26 cellular contexts compared by ENCODE assay signal in the genomic region with DNA sequence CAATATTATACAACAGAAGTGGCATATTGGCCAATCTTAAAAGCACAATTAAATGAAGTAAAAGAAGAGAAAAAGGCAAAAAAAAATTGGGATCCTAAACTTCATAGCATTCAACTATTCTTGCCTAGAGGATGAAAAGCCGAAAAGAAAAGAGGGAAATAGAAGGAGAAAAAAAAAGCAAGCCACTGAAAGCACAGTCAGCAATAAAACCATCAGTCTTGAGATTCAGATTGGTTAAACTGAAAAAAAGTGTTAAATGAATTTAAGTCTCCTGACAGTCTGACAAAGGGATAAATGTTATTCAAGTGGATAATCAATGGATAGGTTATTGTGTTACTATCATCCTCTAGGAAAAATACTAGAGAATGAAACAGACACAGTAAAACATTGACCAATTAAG. TPM values are rescaled to one million over a fixed set of nuclear protein-coding genes. Genes with fewer than 3 reads are reported as not detected.
DNase-seq lines count a peak whose midpoint lies in the region; ATAC-seq, FAIRE-seq and TF ChIP-seq lines count a peak whose summit lies in the region.
"Had no signal": no experiment of that assay in that cellular context is flagged by ENCODE, and none has a peak within 500 bp of the region (broad histone marks: within the 10 kb centered on the region; RNA-seq: fewer than 3 reads in every experiment).

No MANE protein-coding gene starts in this region.

- H2BK120ac ChIP-seq in IMR-90 (ENCODE audit: low read depth, low read length), result no peak overlapping the region
- no peak overlapping the region for H2BK120ac ChIP-seq in H1 (replicated peaks; ENCODE audit: low read depth, low read length)

- H3K9me3 ChIP-seq in A549 (no peaks in the 10 kb centered on the region), IMR-90 (ENCODE audit: control insufficient read depth, insufficient read depth, low read length) (no peaks in the 10 kb centered on the region; the same call in 1 of the 2 replicates), GM12878 (replicated peaks; ENCODE audit: control insufficient read depth, insufficient read depth, low read length) (no peaks in the 10 kb centered on the region; the same call in 2 of the 3 replicates), H1 (ENCODE audit: insufficient read depth in 2 of 2, low read depth in 1 of 2, low read length in 1 of 2) (no peaks in the 10 kb centered on the region), pancreas (no peaks in the 10 kb centered on the region)

- no peak overlapping the region for H3K4me3 ChIP-seq in A549
- H3K4me3 ChIP-seq in IMR-90 (ENCODE audit: insufficient read depth, low read depth, low read length), result no peak overlapping the region
- no peak overlapping the region for H3K4me3 ChIP-seq in GM12878
- no peak overlapping the region for H3K4me3 ChIP-seq in H1 (ENCODE audit: extremely low read depth in 1 of 4, insufficient read depth in 2 of 4, low read depth in 3 of 4, low read length in 4 of 4)
- H3K4me3 ChIP-seq in pancreas, result no peak overlapping the region
- H3K4me3 ChIP-seq: BLaER1 treated with 17β-estradiol and CSF1 and Interleukin-3, amounts not matched to agents 10 nM and 100 nM had no signal

- POLR2A ChIA-PET in A549 (lab: Yijun Ruan, JAX), result no interaction called here
- POLR2A ChIA-PET in IMR-90 (lab: Charles Lee; ENCODE audit: unreplicated experiment), result no interaction called here
- POLR2A ChIA-PET in GM12878 (lab: Charles Lee), result no interaction called here
- POLR2A ChIA-PET in H1 (lab: Charles Lee; ENCODE audit: partially characterized antibody), result no interaction called here

- H4K5ac ChIP-seq in IMR-90 (ENCODE audit: low read depth, low read length), result no peak overlapping the region
- no peak overlapping the region for H4K5ac ChIP-seq in H1 (ENCODE audit: insufficient read length, low read depth, low read length)

- H3K79me2 ChIP-seq in GM12878 (ENCODE audit: control insufficient read depth, insufficient read depth, low read length), result no peaks in the 10 kb centered on the region
- H3K79me2 ChIP-seq in H1 (ENCODE audit: control insufficient read depth in 1 of 2, insufficient read depth in 2 of 2, low read length in 2 of 2), result no peaks in the 10 kb centered on the region

- no peak overlapping the region for H2AK9ac ChIP-seq in IMR-90 (replicated peaks; ENCODE audit: low read depth, low read length, poor library complexity)

- H3K9me1 ChIP-seq in IMR-90 (ENCODE audit: insufficient read depth, low read length), result no peaks in the 10 kb centered on the region

- no peak overlapping the region for H4K8ac ChIP-seq in IMR-90 (ENCODE audit: low read depth in 2 of 2, low read length in 2 of 2)
- no peak overlapping the region for H4K8ac ChIP-seq in H1 (ENCODE audit: extremely low read depth, insufficient read depth, low read length)

- intact Hi-C loops in IMR-90 (cut with micrococcal nuclease), result no loop called here
- intact Hi-C loops in GM12878 (cut with micrococcal nuclease; ENCODE audit: unreplicated experiment), result no loop called here
- intact Hi-C loops in pancreas (cut with DNase I), result no loop called here

- H3K56ac ChIP-seq in IMR-90 (ENCODE audit: extremely low read depth, insufficient read depth, low read length), result no peak overlapping the region
- H3K56ac ChIP-seq in H1 (replicated peaks; ENCODE audit: insufficient read length, low read depth, low read length), result no peak overlapping the region

- no peak overlapping the region for H3K4me3 Mint-ChIP-seq in stimulated activated effector memory CD8-positive, alpha-beta T cell treated with anti-CD3 and anti-CD28 coated beads, Interleukin-12 subunit alpha, Interleukin-12 subunit beta, amount 100 ng/mL, for 72 hours
- H3K4me3 Mint-ChIP-seq in endothelial cell (ENCODE audit: unreplicated experiment), result no peak overlapping the region
- H3K4me3 Mint-ChIP-seq: B cell; CD4-positive, alpha-beta T cell; CD8-positive, alpha-beta T cell had no signal

- no peaks in the 10 kb centered on the region for H3K4me1 ChIP-seq in A549
- H3K4me1 ChIP-seq in IMR-90 (ENCODE audit: control insufficient read depth, insufficient read depth, low read length), result peaks cover 3% of the 10 kb centered on the region; the same call in 1 of the 2 replicates
- no peaks in the 10 kb centered on the region for H3K4me1 ChIP-seq in GM12878 (ENCODE audit: control insufficient read depth, insufficient read depth, low read length)
- H3K4me1 ChIP-seq in H1 (replicated peaks in 1 of 4; ENCODE audit: control insufficient read depth in 3 of 4, insufficient read depth in 4 of 4, low read length in 3 of 4), result no peaks in the 10 kb centered on the region
- no peaks in the 10 kb centered on the region for H3K4me1 ChIP-seq in pancreas

- FAIRE-seq in A549 (lab: Jason Lieb, UNC) (no peak), GM12878 (lab: Jason Lieb, UNC) (peak; percentile 84), H1 (lab: Jason Lieb, UNC) (no peak), pancreas (lab: Jason Lieb, UNC) (no peak)
- FAIRE-seq: A204.1, GM12891, GM19239 had no signal

- TF ChIP-seq RAD21 in A549 (conservative IDR thresholded peaks at IDR 0.05 in 1 of 2, IDR thresholded peaks at IDR 0.05 in 1 of 2) (no peak), IMR-90 (IDR thresholded peaks at IDR 0.05; ENCODE audit: low read length) (no peak), GM12878 (IDR thresholded peaks at IDR 0.05; ENCODE audit: insufficient read depth, low read depth, low read length) (no peak), H1 (IDR thresholded peaks at IDR 0.05 in 1 of 2, conservative IDR thresholded peaks at IDR 0.05 in 1 of 2; ENCODE audit: low read depth in 2 of 2, low read length in 2 of 2) (no peak)

- no peaks in the 10 kb centered on the region for H3K27me3 Mint-ChIP-seq in endothelial cell (ENCODE audit: unreplicated experiment)
- H3K27me3 Mint-ChIP-seq: B cell had no signal

- no peaks in the 10 kb centered on the region for H3K36me3 Mint-ChIP-seq in stimulated activated effector memory CD8-positive, alpha-beta T cell treated with anti-CD3 and anti-CD28 coated beads, Interleukin-12 subunit alpha, Interleukin-12 subunit beta, amount 100 ng/mL, for 72 hours
- no peaks in the 10 kb centered on the region for H3K36me3 Mint-ChIP-seq in endothelial cell (ENCODE audit: low read depth, unreplicated experiment)
- H3K36me3 Mint-ChIP-seq: CD8-positive, alpha-beta T cell had no signal

- H2AFZ ChIP-seq in IMR-90 (replicated peaks; ENCODE audit: low read length, poor library complexity), result no peak overlapping the region
- no peak overlapping the region for H2AFZ ChIP-seq in GM12878 (ENCODE audit: control insufficient read depth, low read depth, low read length)
- H2AFZ ChIP-seq in H1 (ENCODE audit: low read length), result no peak overlapping the region

- no peaks in the 10 kb centered on the region for H3K36me3 ChIP-seq in IMR-90 (ENCODE audit: control insufficient read depth, insufficient read depth, low read length)
- no peaks in the 10 kb centered on the region for H3K36me3 ChIP-seq in GM12878 (ENCODE audit: control insufficient read depth in 2 of 2, insufficient read depth in 2 of 2, low read length in 1 of 2)
- H3K36me3 ChIP-seq in H1 (ENCODE audit: control insufficient read depth in 2 of 4, insufficient read depth in 4 of 4, low read length in 3 of 4), result no peaks in the 10 kb centered on the region
- H3K36me3 ChIP-seq in pancreas, result no peaks in the 10 kb centered on the region
- H3K36me3 ChIP-seq: BLaER1 treated with 17β-estradiol and CSF1 and Interleukin-3, amounts not matched to agents 10 nM and 100 nM had no signal

- TF ChIP-seq EP300 in A549 (IDR thresholded peaks at IDR 0.05) (no peak), GM12878 (IDR thresholded peaks at IDR 0.05; ENCODE audit: borderline replicate concordance in 1 of 2, control insufficient read depth in 1 of 2, low read depth in 2 of 2, low read length in 2 of 2) (no peak), H1 (IDR thresholded peaks at IDR 0.05; ENCODE audit: borderline replicate concordance in 1 of 2, low read depth in 2 of 2, low read length in 2 of 2) (no peak)

- no peak overlapping the region for H2AK5ac ChIP-seq in IMR-90 (ENCODE audit: low read depth, low read length)
- H2AK5ac ChIP-seq in H1 (ENCODE audit: low read depth, low read length), result no peak overlapping the region

- H3K9ac ChIP-seq in IMR-90 (ENCODE audit: low read depth, low read length) (no peak overlapping the region), GM12878 (ENCODE audit: control insufficient read depth, insufficient read depth, low read length) (no peak overlapping the region), H1 (replicated peaks in 1 of 4; ENCODE audit: extremely low read depth in 1 of 4, low read depth in 3 of 4, low read length in 3 of 4) (no peak overlapping the region)
- H3K9ac ChIP-seq: BLaER1 treated with 17β-estradiol and CSF1 and Interleukin-3, amounts not matched to agents 10 nM and 100 nM had no signal

- DNase-seq in A549 (ENCODE audit: low read depth in 1 of 2, low spot score in 1 of 2), result no peak
- DNase-seq in IMR-90, result no peak
- DNase-seq in GM12878 (ENCODE audit: low read depth, low spot score), result no peak
- DNase-seq in H1 (ENCODE audit: low read depth in 1 of 2, low spot score in 2 of 2), result no peak
- DNase-seq in stimulated activated effector memory CD8-positive, alpha-beta T cell treated with anti-CD3 and anti-CD28 coated beads, Interleukin-12 subunit alpha, Interleukin-12 subunit beta, amount 100 ng/mL, for 72 hours (ENCODE audit: low spot score in 2 of 2), result no peak
- no peak for DNase-seq in endothelial cell (ENCODE audit: low spot score)
- no peak for DNase-seq in pancreas
- DNase-seq: 8988T; AML-193; CD4-positive, alpha-beta T cell; CD8-positive, alpha-beta T cell; COR-L47; DMS 273 treated with DMSO at 0.1 percent for 48 hours; DMS153; DMS53; DMS79; DND-41; EL; GDM1 had no signal

- no peak overlapping the region for H2BK12ac ChIP-seq in H1 (ENCODE audit: low read depth, low read length)

- H3K4me1 Mint-ChIP-seq in stimulated activated effector memory CD8-positive, alpha-beta T cell treated with anti-CD3 and anti-CD28 coated beads, Interleukin-12 subunit alpha, Interleukin-12 subunit beta, amount 100 ng/mL, for 72 hours, result no peaks in the 10 kb centered on the region
- H3K4me1 Mint-ChIP-seq in endothelial cell (ENCODE audit: unreplicated experiment), result no peaks in the 10 kb centered on the region

- no peaks in the 10 kb centered on the region for H3K27me3 ChIP-seq in IMR-90 (ENCODE audit: control insufficient read depth, insufficient read depth, low read length)
- no peaks in the 10 kb centered on the region; a peak in 1 of 4 replicates for H3K27me3 ChIP-seq in GM12878 (replicated peaks in 1 of 2; ENCODE audit: control insufficient read depth in 2 of 2, insufficient read depth in 2 of 2, low read length in 1 of 2)
- H3K27me3 ChIP-seq in H1 (replicated peaks in 1 of 4; ENCODE audit: control insufficient read depth in 3 of 4, extremely low read depth in 1 of 4, insufficient read depth in 3 of 4, low read length in 3 of 4), result no peaks in the 10 kb centered on the region
- H3K27me3 ChIP-seq in pancreas, result no peaks in the 10 kb centered on the region
- H3K27me3 ChIP-seq: BLaER1 treated with 17β-estradiol and CSF1 and Interleukin-3, amounts not matched to agents 10 nM and 100 nM had no signal

- H2BK5ac ChIP-seq in IMR-90 (ENCODE audit: low read depth, low read length, poor library complexity, severe bottlenecking) (no peak overlapping the region), H1 (ENCODE audit: low read depth, low read length) (no peak overlapping the region)

- H4K20me1 ChIP-seq in IMR-90 (ENCODE audit: insufficient read depth, low read length) (no peaks in the 10 kb centered on the region), GM12878 (ENCODE audit: control insufficient read depth, insufficient read depth) (no peaks in the 10 kb centered on the region), H1 (replicated peaks in 1 of 2; ENCODE audit: control insufficient read depth in 1 of 2, insufficient read depth in 2 of 2, low read length in 2 of 2) (no peaks in the 10 kb centered on the region)
- H4K20me1 ChIP-seq: BLaER1 treated with 17β-estradiol and CSF1 and Interleukin-3, amounts not matched to agents 10 nM and 100 nM had no signal

- H3K23ac ChIP-seq in IMR-90 (ENCODE audit: low read depth, low read length) (no peak overlapping the region), H1 (ENCODE audit: insufficient read length) (no peak overlapping the region)

- H4K91ac ChIP-seq in IMR-90 (ENCODE audit: insufficient read depth, low read depth, low read length) (no peak overlapping the region), H1 (replicated peaks; ENCODE audit: insufficient read length, low read length) (no peak overlapping the region)

- H3K14ac ChIP-seq in IMR-90 (replicated peaks; ENCODE audit: low read depth, low read length) (no peak overlapping the region), H1 (ENCODE audit: insufficient read length) (no peak overlapping the region)

- H2BK20ac ChIP-seq in IMR-90 (ENCODE audit: low read depth, low read length) (no peak overlapping the region), H1 (ENCODE audit: low read length) (no peak overlapping the region)

- ATAC-seq in A549 (no peak), IMR-90 (ENCODE audit: low read depth) (no peak), GM12878 (no peak), pancreas (no peak)
- ATAC-seq in stimulated activated effector memory CD8-positive, alpha-beta T cell treated with anti-CD3 and anti-CD28 coated beads, Interleukin-12 subunit alpha, Interleukin-12 subunit beta, amount 100 ng/mL, for 72 hours, result no peak
- ATAC-seq: CD8-positive, alpha-beta T cell had no signal

- SMC1A ChIA-PET in GM12878 (lab: Charles Lee; ENCODE audit: uncharacterized antibody, unreplicated experiment), result no interaction called here

- H3K79me1 ChIP-seq in IMR-90 (ENCODE audit: low read depth in 1 of 2, low read length in 2 of 2), result no peaks in the 10 kb centered on the region
- H3K79me1 ChIP-seq in H1 (ENCODE audit: low read depth, low read length), result no peaks in the 10 kb centered on the region

- BruUV-seq in IMR-90 (replicated peaks; lab: Mats Ljungman, UMichigan) (no TSS peak), GM12878 (replicated peaks; lab: Mats Ljungman, UMichigan) (no TSS peak)

- in situ Hi-C loops in IMR-90 (cut with MboI; ENCODE audit: low sequenced_read_pairs) (no loop called here), GM12878 (cut with MboI) (no loop called here)

- H3K27ac ChIP-seq in A549, result no peak overlapping the region
- no peak overlapping the region for H3K27ac ChIP-seq in IMR-90 (ENCODE audit: insufficient read depth, low read length)
- H3K27ac ChIP-seq in GM12878 (ENCODE audit: control insufficient read depth, insufficient read depth), result no peak overlapping the region
- no peak overlapping the region for H3K27ac ChIP-seq in H1 (ENCODE audit: low read depth, low read length)
- no peak overlapping the region for H3K27ac ChIP-seq in pancreas
- H3K27ac ChIP-seq: BLaER1 treated with 17β-estradiol and CSF1 and Interleukin-3, amounts not matched to agents 10 nM and 100 nM; C4-2B had no signal

- CTCF ChIA-PET in A549 (lab: Yijun Ruan, JAX) (no interaction called here), IMR-90 (lab: Yijun Ruan, JAX) (no interaction called here), GM12878 (lab: Yijun Ruan, JAX) (interaction anchor here (1.7 kb wide), 1 partner anchor 11 kb away, joined by 9 read pairs; no protein-coding TSS in a partner anchor), H1 (lab: Charles Lee; ENCODE audit: partially characterized antibody) (interaction anchor here (1.2 kb wide), 1 partner anchor 11 kb away, joined by 4 read pairs; no protein-coding TSS in a partner anchor)

- H3K4ac ChIP-seq in IMR-90 (ENCODE audit: low read depth, low read length) (no peak overlapping the region; the same call in 1 of the 2 replicates), H1 (replicated peaks; ENCODE audit: insufficient read length, low read depth, low read length) (no peak overlapping the region)

- no peak overlapping the region for H2BK15ac ChIP-seq in IMR-90 (ENCODE audit: low read depth, low read length)
- H2BK15ac ChIP-seq in H1 (ENCODE audit: low read length), result no peak overlapping the region

- no peak overlapping the region for H3K27ac Mint-ChIP-seq in stimulated activated effector memory CD8-positive, alpha-beta T cell treated with anti-CD3 and anti-CD28 coated beads, Interleukin-12 subunit alpha, Interleukin-12 subunit beta, amount 100 ng/mL, for 72 hours
- H3K27ac Mint-ChIP-seq in endothelial cell (ENCODE audit: unreplicated experiment), result no peak overlapping the region
- H3K27ac Mint-ChIP-seq: B cell; CD4-positive, alpha-beta T cell; CD8-positive, alpha-beta T cell had no signal

- no peak for TF ChIP-seq CTCF in A549 (IDR thresholded peaks at IDR 0.05)
- no peak for TF ChIP-seq CTCF in IMR-90 (conservative IDR thresholded peaks at IDR 0.05; ENCODE audit: low read depth, low read length)
- TF ChIP-seq CTCF in GM12878 (IDR thresholded peaks at IDR 0.05 in 2 of 3, conservative IDR thresholded peaks at IDR 0.05 in 1 of 3; ENCODE audit: control insufficient read depth in 2 of 3, extremely low read depth in 1 of 3, insufficient read depth in 1 of 3, low read depth in 3 of 3, low read length in 3 of 3), result no peak
- TF ChIP-seq CTCF in H1 (IDR thresholded peaks at IDR 0.05; ENCODE audit: control extremely low read depth in 1 of 3, insufficient read depth in 1 of 3, low read depth in 1 of 3, low read length in 3 of 3), result no peak
- TF ChIP-seq CTCF in endothelial cell (IDR thresholded peaks at IDR 0.05; ENCODE audit: unreplicated experiment), result no peak
- no peak for TF ChIP-seq CTCF in pancreas (IDR thresholded peaks at IDR 0.05)

- TF ChIP-seq POLR2A in A549 (IDR thresholded peaks at IDR 0.05; ENCODE audit: low read length) (no peak), IMR-90 (IDR thresholded peaks at IDR 0.05; ENCODE audit: low read depth, low read length) (no peak), GM12878 (IDR thresholded peaks at IDR 0.05; ENCODE audit: low read depth, low read length) (no peak), H1 (IDR thresholded peaks at IDR 0.05; ENCODE audit: control extremely low read depth in 1 of 2, low read depth in 2 of 2, low read length in 2 of 2) (no peak)

- RAD21 ChIA-PET in GM12878 (lab: Charles Lee; ENCODE audit: unreplicated experiment), result no interaction called here

- peaks cover 3% of the 10 kb centered on the region for H3K9me3 Mint-ChIP-seq in stimulated activated effector memory CD8-positive, alpha-beta T cell treated with anti-CD3 and anti-CD28 coated beads, Interleukin-12 subunit alpha, Interleukin-12 subunit beta, amount 100 ng/mL, for 72 hours
- H3K9me3 Mint-ChIP-seq in endothelial cell (ENCODE audit: unreplicated experiment), result no peaks in the 10 kb centered on the region
- H3K9me3 Mint-ChIP-seq: CD4-positive, alpha-beta T cell; CD8-positive, alpha-beta T cell had no signal

- H3K18ac ChIP-seq in IMR-90 (ENCODE audit: low read depth, low read length) (no peak overlapping the region), H1 (ENCODE audit: extremely low read depth, low read length) (no peak overlapping the region)

- dilution Hi-C loops in IMR-90 (cut with HindIII; ENCODE audit: low sequenced_read_pairs, unreplicated experiment), result no loop called here

- peaks cover 3% of the 10 kb centered on the region; the same call in 1 of the 2 replicates for H3K23me2 ChIP-seq in H1 (ENCODE audit: low read depth, low read length)

- 51% methylated on average over 1 of the region's 1 CpG for WGBS in A549 (ENCODE audit: missing lambda C conversion rate)
- no CpG with 5 or more reads among the region's 1 CpG for WGBS in IMR-90 (ENCODE audit: extremely low coverage in 2 of 2, insufficient read length in 1 of 2), 2 experiments
- 43% methylated on average over 1 of the region's 1 CpG for WGBS in GM12878 (ENCODE audit: insufficient coverage, insufficient replicate concordance, low lambda C conversion rate, missing lambda C conversion rate)
- 90% methylated on average over 1 of the region's 1 CpG; no CpG with 5 or more reads in 1 of the 2 experiments for WGBS in H1 (ENCODE audit: extremely low coverage in 1 of 2, insufficient coverage in 1 of 2, insufficient read length in 1 of 2, insufficient replicate concordance in 2 of 2, low coverage in 1 of 2, low lambda C conversion rate in 2 of 2, missing lambda C conversion rate in 1 of 2), 2 experiments
- WGBS in pancreas, 2 donors, result 60 to 81% methylated on average over 1 of the region's 1 CpG

- no peak overlapping the region for H3K4me2 ChIP-seq in A549
- no peak overlapping the region for H3K4me2 ChIP-seq in IMR-90 (ENCODE audit: low read depth, low read length)
- no peak overlapping the region for H3K4me2 ChIP-seq in GM12878 (ENCODE audit: control insufficient read depth, insufficient read depth)
- no peak overlapping the region for H3K4me2 ChIP-seq in H1 (ENCODE audit: insufficient read depth in 1 of 2, low read depth in 2 of 2, low read length in 2 of 2)
- H3K4me2 ChIP-seq: BLaER1 treated with 17β-estradiol and CSF1 and Interleukin-3, amounts not matched to agents 10 nM and 100 nM had no signal

RNA-seq across cellular contexts. Expression of a gene that starts 19.9 kb away (rescaled TPM):
- polyA plus RNA-seq in A549 (2011; rRNA removed) (1.4 and 1.5 TPM in 2 replicates), A549 (2017; fragmentation: RNase III; extraction: RNeasy Plus Mini Kit Qiagen cat#74134 plus additional on column Dnase treatment) (2.4 to 3.0 TPM (median 2.6 TPM) in 3 replicates), IMR-90 (2012; rRNA removed) (16.5 and 19.4 TPM in 2 replicates), GM12878 (2011; rRNA removed) (2.1 and 2.9 TPM in 2 replicates), GM12878 (2014; fragmentation: Illumina TruSeq; extraction: Trizol) (0.73 and 1.2 TPM in 2 replicates), GM12878 (2014; fragmentation: Nextera tagmentation; extraction: Ambion mirVana) (under 1 TPM; 0.03 to 0.27 TPM), GM12878 (2014; rRNA removed) (0.65 and 0.88 TPM in 2 replicates), GM12878 (2016; fragmentation: Nextera tagmentation; extraction: Ambion mirVana) (under 1 TPM; 0.34 to 0.40 TPM), H1 (2011; rRNA removed) (1.7 and 3.5 TPM in 2 replicates), pancreas (under 1 TPM; 0.30 to 0.52 TPM)
- polyA plus RNA-seq in A549 (2012; cell fraction: cytosol; rRNA removed), result 0.32 and 0.39 TPM in 2 replicates
- polyA plus RNA-seq in A549 (2012; cell fraction: nucleus; rRNA removed), result 0.23 and 0.43 TPM in 2 replicates
- 0.50 and 1.1 TPM in 2 replicates for polyA minus RNA-seq in A549 (2011; rRNA and poly(A)+ RNA removed)
- total RNA-seq in IMR-90 (2012; rRNA removed) (10.0 and 10.6 TPM in 2 replicates), GM12878 (2014; rRNA removed) (0.56 and 0.87 TPM in 2 replicates), GM12878 (2014; rRNA removed; fragmentation: Illumina TruSeq; extraction: Trizol) (0.69 and 0.72 TPM in 2 replicates), GM12878 (2021) (0.87 and 1.3 TPM in 2 replicates), endothelial cell (ENCODE audit: unreplicated experiment) (0.08 TPM), pancreas (10 to 100 TPM in 1 of 6 donors, 1 to 10 TPM in 1, under 1 TPM in 4; 0.32 to 13.9 (median 0.78) TPM)
- 9.7 and 11.3 TPM in 2 replicates for polyA plus RNA-seq in IMR-90 (2012; cell fraction: cytosol; rRNA removed)
- polyA plus RNA-seq in IMR-90 (2012; cell fraction: nucleus; rRNA removed; ENCODE audit: low replicate concordance), result 2.0 and 13.7 TPM in 2 replicates
- total RNA-seq in GM12878 (2013; cell fraction: nucleolus; rRNA removed), result 8.6 and 10.6 TPM in 2 replicates
- 5.2 TPM for polyA plus RNA-seq in GM12878 (2011; ENCODE audit: low read depth)
- polyA plus RNA-seq in GM12878 (2011; cell fraction: cytosol; rRNA removed), result 1.2 and 1.5 TPM in 2 replicates
- polyA plus RNA-seq in GM12878 (2011; cell fraction: nucleus; rRNA removed), result 1.1 TPM in 2 replicates
- polyA plus RNA-seq in GM12878 (2012), result 4.6 and 5.1 TPM in 2 replicates
- polyA minus RNA-seq in GM12878 (2011; rRNA and poly(A)+ RNA removed), result 0.88 and 2.2 TPM in 2 replicates
- 0.53 and 0.73 TPM in 2 replicates for polyA minus RNA-seq in GM12878 (2011; cell fraction: cytosol; rRNA and poly(A)+ RNA removed)
- 1.3 and 2.2 TPM in 2 replicates for polyA minus RNA-seq in GM12878 (2011; cell fraction: nucleus; rRNA and poly(A)+ RNA removed)
- 1.4 and 1.6 TPM in 2 replicates for total RNA-seq in H1 (2021; fragmentation: NEBNext Ultra II Directional; extraction: Animal tissue kit (Norgen Biotek cat#: 25700))
- 2.6 TPM for polyA plus RNA-seq in H1 (2011; cell fraction: cytosol; rRNA removed)
- polyA plus RNA-seq in H1 (2011; cell fraction: nucleus; rRNA removed), result 1.3 TPM
- polyA plus RNA-seq in H1 (2012, experiment 1 of 2), result 2.7 to 4.8 TPM (median 4.2 TPM) in 4 replicates
- polyA plus RNA-seq in H1 (2012, experiment 2 of 2), result 0.80 TPM
- 2.2 TPM for polyA plus RNA-seq in H1 (2013, experiment 1 of 2)
- polyA plus RNA-seq in H1 (2013, experiment 2 of 2), result 2.3 TPM
- polyA minus RNA-seq in H1 (2011; rRNA and poly(A)+ RNA removed), result 1.6 and 4.1 TPM in 2 replicates
- polyA minus RNA-seq in H1 (2011; cell fraction: cytosol; rRNA and poly(A)+ RNA removed), result 1.4 TPM
- polyA minus RNA-seq in H1 (2011; cell fraction: nucleus; rRNA and poly(A)+ RNA removed), result 2.4 TPM
- total RNA-seq: CD4-positive, alpha-beta T cell; CD8-positive, alpha-beta T cell; G401 had no signal

Comparison
In these comparisons a context has a peak if more than half of its experiments do, and no peak if none do; other contexts are left out.
1. CTCF ChIA-PET loops: an anchor here in GM12878 (1.7 kb wide) and H1 (1.2 kb wide); none called in A549 and IMR-90.